In the genomic region with DNA sequence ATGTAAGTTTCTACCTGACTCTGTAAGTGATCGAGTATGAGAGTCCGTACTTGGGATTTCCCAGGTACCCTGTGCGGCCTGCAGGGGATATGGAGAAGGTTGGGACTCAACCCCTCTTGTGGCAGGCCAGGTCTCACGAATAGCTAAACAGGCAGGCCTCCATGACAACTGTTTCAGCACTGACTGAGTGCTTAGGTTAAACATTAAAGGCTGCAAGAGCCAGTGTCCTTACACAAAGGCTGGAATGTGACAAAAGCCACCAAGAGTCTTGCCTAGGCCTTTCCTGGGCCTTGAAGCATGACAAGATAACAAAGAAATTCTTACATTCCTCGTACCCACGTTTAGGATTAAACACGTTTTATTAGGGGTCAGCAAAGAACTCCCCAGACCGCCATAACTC, we compare ENCODE assay signal across 19 cellular contexts. TPM values are rescaled to one million over a fixed set of nuclear protein-coding genes. Genes with fewer than 3 reads are reported as not detected.
DNase-seq lines count a peak whose midpoint lies in the region; ATAC-seq, FAIRE-seq and TF ChIP-seq lines count a peak whose summit lies in the region.
"Had no signal": no experiment of that assay in that cellular context is flagged by ENCODE, and none has a peak within 500 bp of the region (broad histone marks: within the 10 kb centered on the region; RNA-seq: fewer than 3 reads in every experiment).

No MANE protein-coding gene starts in this region.

- peaks cover 23% of the 10 kb centered on the region for H3K4me1 Mint-ChIP-seq in activated CD4-positive, alpha-beta T cell treated with anti-CD3 and anti-CD28 coated beads for 36 hours

- no peak overlapping the region for H3K4me3 Mint-ChIP-seq in activated CD4-positive, alpha-beta T cell treated with anti-CD3 and anti-CD28 coated beads for 36 hours

- ATAC-seq in activated CD4-positive, alpha-beta T cell treated with anti-CD3 and anti-CD28 coated beads for 36 hours, result no peak
- ATAC-seq in left lobe of liver, result peak; percentile 67
- ATAC-seq: activated CD4-positive, CD25-positive, alpha-beta regulatory T cell treated with anti-CD3 and anti-CD28 coated beads, Interleukin-2, amount 50 U/mL, for 24 hours; gastroesophageal sphincter; Panc1 had no signal

- H3K27me3 ChIP-seq in smooth muscle cell (ENCODE audit: low read depth) (no peaks in the 10 kb centered on the region), breast epithelium (no peaks in the 10 kb centered on the region)
- H3K27me3 ChIP-seq: gastroesophageal sphincter had no signal

- H2AFZ ChIP-seq in smooth muscle cell (ENCODE audit: low read depth), result no peak overlapping the region

- TF ChIP-seq CTCF in smooth muscle cell (IDR thresholded peaks at IDR 0.05; ENCODE audit: borderline replicate concordance, insufficient read depth, poor library complexity, severe bottlenecking), result no peak
- no peak for TF ChIP-seq CTCF in breast epithelium (IDR thresholded peaks at IDR 0.05)

- WGBS in smooth muscle cell (ENCODE audit: low lambda C conversion rate), result 36% methylated on average over 8 of the region's 8 CpGs

- H4K20me1 ChIP-seq in smooth muscle cell (ENCODE audit: low read depth), result no peaks in the 10 kb centered on the region

- no peaks in the 10 kb centered on the region for H3F3A ChIP-seq in smooth muscle cell (ENCODE audit: low read depth)

- POLR2A ChIA-PET in activated CD4-positive, alpha-beta T cell treated with anti-CD3 and anti-CD28 coated beads for 36 hours (lab: Charles Lee), result interaction anchor here (0.6 kb wide), 1 partner anchor 215 kb away, joined by 3 read pairs; no protein-coding TSS in a partner anchor

- FAIRE-seq in RCC 7860 (lab: Jason Lieb, UNC), result peak; percentile 80
- FAIRE-seq: A204.1 had no signal

- H3K27ac ChIP-seq in smooth muscle cell (ENCODE audit: low read depth) (peak overlapping the region; percentile 34), breast epithelium (no peak overlapping the region)
- H3K27ac ChIP-seq: gastroesophageal sphincter had no signal

- no peaks in the 10 kb centered on the region for H3K79me2 ChIP-seq in smooth muscle cell (ENCODE audit: low read depth)

- H3K4me2 ChIP-seq in smooth muscle cell, result no peak overlapping the region

- intact Hi-C loops in activated CD4-positive, alpha-beta T cell treated with anti-CD3 and anti-CD28 coated beads for 36 hours (cut with DNase I, micrococcal nuclease), result loop anchor here (5.0 kb wide), 2 partner anchors 34 to 314 kb away; a partner anchor contains a TSS
- intact Hi-C loops in breast epithelium (cut with DNase I; ENCODE audit: low total_unique reads), result loop anchor here (10.0 kb wide), 1 partner anchor 211 kb away; no protein-coding TSS in a partner anchor

- H3K4me1 ChIP-seq in smooth muscle cell (ENCODE audit: low read depth), result peaks cover 28% of the 10 kb centered on the region
- H3K4me1 ChIP-seq in breast epithelium, result no peaks in the 10 kb centered on the region
- H3K4me1 ChIP-seq: gastroesophageal sphincter had no signal

- H3K9me3 ChIP-seq in smooth muscle cell (replicated peaks; ENCODE audit: low read depth) (no peaks in the 10 kb centered on the region), breast epithelium (no peaks in the 10 kb centered on the region)
- H3K9me3 ChIP-seq: gastroesophageal sphincter had no signal

- H3K9ac ChIP-seq in smooth muscle cell (ENCODE audit: low read depth), result no peak overlapping the region

- H3K36me3 ChIP-seq in smooth muscle cell (ENCODE audit: low read depth) (no peaks in the 10 kb centered on the region), breast epithelium (no peaks in the 10 kb centered on the region)
- H3K36me3 ChIP-seq: gastroesophageal sphincter had no signal

- peak overlapping the region; percentile 39 for H3K27ac Mint-ChIP-seq in activated CD4-positive, alpha-beta T cell treated with anti-CD3 and anti-CD28 coated beads for 36 hours

- H3K27me3 Mint-ChIP-seq in activated CD4-positive, alpha-beta T cell treated with anti-CD3 and anti-CD28 coated beads for 36 hours, result no peaks in the 10 kb centered on the region

- H3K4me3 ChIP-seq in smooth muscle cell, result no peak overlapping the region
- no peak overlapping the region for H3K4me3 ChIP-seq in breast epithelium
- H3K4me3 ChIP-seq: gastroesophageal sphincter had no signal

- H3K9me3 Mint-ChIP-seq in activated CD4-positive, alpha-beta T cell treated with anti-CD3 and anti-CD28 coated beads for 36 hours (ENCODE audit: low read depth), result no peaks in the 10 kb centered on the region

- CTCF ChIA-PET in activated CD4-positive, alpha-beta T cell treated with anti-CD3 and anti-CD28 coated beads for 36 hours (lab: Charles Lee), result interaction anchor here (0.6 to 9.7 kb wide), 3 partner anchors 10 to 213 kb away, joined by 4 to 198 read pairs (median 22); no protein-coding TSS in a partner anchor

- DNase-seq in activated CD4-positive, alpha-beta T cell treated with anti-CD3 and anti-CD28 coated beads for 36 hours, result no peak
- DNase-seq in activated CD4-positive, alpha-beta T cell treated with anti-CD3 and anti-CD28 coated beads, Interleukin-2, amount 50 U/mL, for 4 hours, result no peak
- DNase-seq in RCC 7860 (ENCODE audit: low spot score) (peak; percentile 83), left lobe of liver (ENCODE audit: low spot score) (no peak), smooth muscle cell (lab: John Stamatoyannopoulos, UW; ENCODE audit: unreplicated experiment) (no peak), NOMO-1 treated with dmso at 0.1 percent for 144 hours (lab: John Stamatoyannopoulos, UW; ENCODE audit: unreplicated experiment) (no peak), breast epithelium (ENCODE audit: low spot score in 2 of 2) (no peak)
- DNase-seq in activated CD8-positive, alpha-beta memory T cell treated with anti-CD3 and anti-CD28 coated beads for 24 hours, result no peak
- DNase-seq: cerebellar nuclear complex; GOT3; KG1; NCI-H187 treated with DMSO at 0.1 percent for 48 hours; NCI-H526 treated with DMSO at 0.1 percent for 48 hours; stimulated activated CD4-positive, alpha-beta T cell treated with anti-CD3 and anti-CD28 coated beads, Interleukin-2, amount 100 ng/mL, for 48 hours; SW 1271 had no signal

- H3K36me3 Mint-ChIP-seq in activated CD4-positive, alpha-beta T cell treated with anti-CD3 and anti-CD28 coated beads for 36 hours (ENCODE audit: low read depth), result no peaks in the 10 kb centered on the region

- no peak for TF ChIP-seq POLR2A in breast epithelium (IDR thresholded peaks at IDR 0.05)

RNA-seq across cellular contexts. Expression of a gene that starts 58.6 kb away (rescaled TPM):
- 1 to 10 TPM; 2.1 to 2.3 TPM for total RNA-seq in activated CD4-positive, alpha-beta T cell treated with anti-CD3 and anti-CD28 coated beads for 36 hours
- total RNA-seq in left lobe of liver (0.23 TPM), smooth muscle cell (2.9 TPM in 1 of 2 replicates, not detected in the other), breast epithelium (1 to 10 TPM; 2.0 to 6.0 (median 3.5) TPM)
- polyA plus RNA-seq in smooth muscle cell, result 0.61 and 0.74 TPM in 2 replicates
